Comparison of ENCODE assay signal across 21 cellular contexts in the genomic region with DNA sequence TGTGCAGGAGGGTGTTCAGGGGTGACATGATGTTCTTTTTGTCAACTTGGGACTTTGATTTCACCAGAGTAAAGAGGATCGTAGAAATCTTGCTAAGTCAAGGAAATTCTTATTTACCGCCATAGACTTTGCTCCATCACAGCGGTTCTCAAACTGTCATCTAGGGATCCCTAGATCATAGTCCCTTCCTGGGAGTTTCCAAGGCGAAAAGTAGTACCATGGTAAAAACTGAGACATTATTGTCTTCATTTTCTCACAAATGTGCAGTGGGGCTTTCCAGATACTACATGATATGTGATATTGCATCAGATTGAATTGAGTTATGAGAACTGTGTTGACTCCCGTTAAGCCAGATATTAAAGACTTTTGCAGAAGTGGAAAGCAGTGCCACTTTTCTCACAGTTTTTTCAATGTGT.
A peak's percentile ranks its signal among the peaks of the same experiment; 100 is the strongest.
DNase-seq lines count a peak whose midpoint lies in the region; ATAC-seq, FAIRE-seq and TF ChIP-seq lines count a peak whose summit lies in the region.
"Had no signal": no experiment of that assay in that cellular context is flagged by ENCODE, and none has a peak within 500 bp of the region (broad histone marks: within the 10 kb centered on the region; RNA-seq: fewer than 3 reads in every experiment).

No MANE protein-coding gene starts in this region.

- in situ Hi-C loops in K562 (cut with MboI) (no loop called here), KBM-7 (cut with MboI; ENCODE audit: low pct_unique_long_range_greater_than_20kb, low sequenced_read_pairs) (no loop called here)

- H3K79me2 ChIP-seq in OCI-LY7 (ENCODE audit: insufficient read depth, low read depth, low read length) (peaks cover 51% of the 10 kb centered on the region; the same call in 1 of the 2 replicates), K562 (ENCODE audit: control insufficient read depth, insufficient read depth, low read length) (peaks cover 94% of the 10 kb centered on the region)

- H3K9me3 Mint-ChIP-seq in activated naive CD4-positive, alpha-beta T cell treated with anti-CD3 and anti-CD28 coated beads, Interleukin-2, amount 50 U/mL, for 24 hours = no peaks in the 10 kb centered on the region
- H3K9me3 Mint-ChIP-seq in stimulated activated memory B cell treated with anti-CD40 and anti-IgM and Interleukin-4, amounts not matched to agents 10 μg/mL and 1 μg/mL and 100 μg/mL, for 72 hours = no peaks in the 10 kb centered on the region

- H3K4me1 Mint-ChIP-seq in activated naive CD4-positive, alpha-beta T cell treated with anti-CD3 and anti-CD28 coated beads, Interleukin-2, amount 50 U/mL, for 24 hours = peaks cover 90% of the 10 kb centered on the region
- peaks cover 85% of the 10 kb centered on the region for H3K4me1 Mint-ChIP-seq in stimulated activated memory B cell treated with anti-CD40 and anti-IgM and Interleukin-4, amounts not matched to agents 10 μg/mL and 1 μg/mL and 100 μg/mL, for 72 hours

- H3K4me3 Mint-ChIP-seq in activated naive CD4-positive, alpha-beta T cell treated with anti-CD3 and anti-CD28 coated beads, Interleukin-2, amount 50 U/mL, for 24 hours = no peak overlapping the region
- H3K4me3 Mint-ChIP-seq in stimulated activated memory B cell treated with anti-CD40 and anti-IgM and Interleukin-4, amounts not matched to agents 10 μg/mL and 1 μg/mL and 100 μg/mL, for 72 hours = no peak overlapping the region

- intact Hi-C loops in OCI-LY7 (cut with micrococcal nuclease; ENCODE audit: unreplicated experiment) (loop anchor here (5.0 kb wide), 1 partner anchor 58 kb away; no protein-coding TSS in a partner anchor), K562 (cut with micrococcal nuclease) (loop anchor here (10.0 kb wide), 1 partner anchor 119 kb away; no protein-coding TSS in a partner anchor)

- POLR2A ChIA-PET in OCI-LY7 (lab: Charles Lee) (interaction anchor here (0.6 to 2.6 kb wide), 5 partner anchors 11 to 149 kb away, joined by 5 to 10 read pairs (median 5); no protein-coding TSS in a partner anchor), K562 (lab: Yijun Ruan, JAX) (interaction anchor here (0.6 kb wide), 1 partner anchor 8 kb away, joined by 3 read pairs; no protein-coding TSS in a partner anchor)

- CTCF ChIA-PET in OCI-LY7 (lab: Charles Lee; ENCODE audit: unreplicated experiment) (interaction anchor here (1.1 kb wide), 1 partner anchor 24 kb away, joined by 3 read pairs; no protein-coding TSS in a partner anchor), K562 (lab: Yijun Ruan, JAX; ENCODE audit: low intra/inter-chr PET ratio) (no interaction called here)

- H4K20me1 ChIP-seq in OCI-LY7 (ENCODE audit: insufficient read depth, low read length) = peaks cover 10% of the 10 kb centered on the region; the same call in 1 of the 2 replicates
- H4K20me1 ChIP-seq in K562 (replicated peaks; ENCODE audit: control insufficient read depth, insufficient read depth, low read length) = peaks cover 28% of the 10 kb centered on the region

- H3K9me3 ChIP-seq in OCI-LY7 (ENCODE audit: low read length) = peaks cover 9% of the 10 kb centered on the region
- no peaks in the 10 kb centered on the region for H3K9me3 ChIP-seq in K562 (replicated peaks; ENCODE audit: control insufficient read depth, insufficient read depth, low read depth, low read length)
- H3K9me3 ChIP-seq: Peyer's patch, right atrium auricular region, suprapubic skin had no signal

- H3K27me3 ChIP-seq in K562 (ENCODE audit: control insufficient read depth in 2 of 2, insufficient read depth in 2 of 2, low read length in 2 of 2) = no peaks in the 10 kb centered on the region
- H3K27me3 ChIP-seq: Peyer's patch, right atrium auricular region, suprapubic skin had no signal

- BruUV-seq in OCI-LY7 (replicated peaks; lab: Mats Ljungman, UMichigan) (no TSS peak), K562 (replicated peaks; lab: Mats Ljungman, UMichigan) (no TSS peak)

- no peaks in the 10 kb centered on the region for H3K27me3 Mint-ChIP-seq in activated naive CD4-positive, alpha-beta T cell treated with anti-CD3 and anti-CD28 coated beads, Interleukin-2, amount 50 U/mL, for 24 hours
- H3K27me3 Mint-ChIP-seq in stimulated activated memory B cell treated with anti-CD40 and anti-IgM and Interleukin-4, amounts not matched to agents 10 μg/mL and 1 μg/mL and 100 μg/mL, for 72 hours = no peaks in the 10 kb centered on the region

- H3K4me3 ChIP-seq in OCI-LY7 (ENCODE audit: low read depth, low read length, poor library complexity, severe bottlenecking) (peak overlapping the region; percentile 28), K562 (no peak overlapping the region)
- H3K4me3 ChIP-seq: GM23248, Peyer's patch, right atrium auricular region, suprapubic skin had no signal

- H3K36me3 ChIP-seq in OCI-LY7 (ENCODE audit: insufficient read depth, low read length) (peaks cover 7% of the 10 kb centered on the region), K562 (ENCODE audit: control insufficient read depth, insufficient read depth, low read length) (0 out of 3 replicates have a peak, but pooled peaks cover 5% of the 10 kb centered on the region)
- H3K36me3 ChIP-seq: Peyer's patch, right atrium auricular region, suprapubic skin had no signal

- H3K4me1 ChIP-seq in OCI-LY7 (ENCODE audit: insufficient read depth, low read length, poor library complexity, severe bottlenecking) = peaks cover 61% of the 10 kb centered on the region
- peaks cover 12 to 32% of the 10 kb centered on the region in 2 experiments for H3K4me1 ChIP-seq in K562 (replicated peaks in 1 of 2; ENCODE audit: control insufficient read depth in 2 of 2, insufficient read depth in 2 of 2, low read length in 2 of 2)

- no peak overlapping the region for H3K27ac ChIP-seq in OCI-LY7 (ENCODE audit: low read depth, low read length, poor library complexity, severe bottlenecking)
- H3K27ac ChIP-seq in K562 (ENCODE audit: extremely low read depth, low read depth, low read length) = no peak overlapping the region
- H3K27ac ChIP-seq: GM23248, Peyer's patch, right atrium auricular region, suprapubic skin, VCaP had no signal

- TF ChIP-seq POLR2A in K562 (conservative IDR thresholded peaks at IDR 0.05) = no peak

- ATAC-seq in K562 = no peak
- no peak for ATAC-seq in stimulated activated memory B cell treated with anti-CD40 and anti-IgM and Interleukin-4, amounts not matched to agents 10 μg/mL and 1 μg/mL and 100 μg/mL, for 72 hours

- 91% methylated on average over 5 of the region's 5 CpGs for WGBS in K562 (ENCODE audit: insufficient coverage, low coverage, missing lambda C conversion rate)

- no peak for FAIRE-seq in K562 (lab: Jason Lieb, UNC)
- FAIRE-seq: D721Med, G401.6 had no signal

- no peak for TF ChIP-seq CTCF in OCI-LY7 (conservative IDR thresholded peaks at IDR 0.05; ENCODE audit: low read length)
- no peak for TF ChIP-seq CTCF in K562 (IDR thresholded peaks at IDR 0.05 in 2 of 3, conservative IDR thresholded peaks at IDR 0.05 in 1 of 3; ENCODE audit: insufficient read depth in 2 of 3, low read depth in 1 of 3, low read length in 3 of 3)

- TF ChIP-seq RAD21 in K562 (CRISPR knock-in tag; conservative IDR thresholded peaks at IDR 0.05 in 1 of 2, IDR thresholded peaks at IDR 0.05 in 1 of 2) = no peak

- no peaks in the 10 kb centered on the region for H3K9me2 ChIP-seq in OCI-LY7 (ENCODE audit: insufficient read depth, low read length)

- TF ChIP-seq EP300 in K562 (IDR thresholded peaks at IDR 0.05; ENCODE audit: low read length) = no peak

- no peak overlapping the region for H3K9ac ChIP-seq in K562 (ENCODE audit: insufficient read depth in 1 of 2, low read depth in 2 of 2, low read length in 2 of 2)
- H3K9ac ChIP-seq: GM23248 had no signal

- H2AFZ ChIP-seq in OCI-LY7 (ENCODE audit: low read length) (no peak overlapping the region), K562 (ENCODE audit: low read depth, low read length) (no peak overlapping the region)
- H2AFZ ChIP-seq: GM23248 had no signal

- H3K4me2 ChIP-seq in OCI-LY7 (ENCODE audit: low read length) (peak overlapping the region; percentile 54), K562 (ENCODE audit: insufficient read depth, low read length) (no peak overlapping the region)

- peak overlapping the region; percentile 82 for H3K27ac Mint-ChIP-seq in activated naive CD4-positive, alpha-beta T cell treated with anti-CD3 and anti-CD28 coated beads, Interleukin-2, amount 50 U/mL, for 24 hours
- peak overlapping the region; percentile 55 for H3K27ac Mint-ChIP-seq in stimulated activated memory B cell treated with anti-CD40 and anti-IgM and Interleukin-4, amounts not matched to agents 10 μg/mL and 1 μg/mL and 100 μg/mL, for 72 hours

- no peaks in the 10 kb centered on the region for H3K9me1 ChIP-seq in K562 (ENCODE audit: control insufficient read depth, insufficient read depth, low read length)

- DNase-seq in activated naive CD4-positive, alpha-beta T cell treated with Interleukin-2 at 50 U/mL for 16 hours = no peak
- DNase-seq in OCI-LY7 (ENCODE audit: low spot score) = no peak
- no peak for DNase-seq in K562 (ENCODE audit: extremely low read depth in 1 of 4, low spot score in 3 of 4)
- no peak for DNase-seq in activated gamma-delta T cell (lab: John Stamatoyannopoulos, UW)
- no peak for DNase-seq in NK-92 (lab: John Stamatoyannopoulos, UW; ENCODE audit: unreplicated experiment)
- DNase-seq in KBM-7 = no peak
- DNase-seq: activated CD8-positive, alpha-beta memory T cell treated with anti-CD3 and anti-CD28 coated beads, Interleukin-2, amount 50 U/mL, for 48 hours; amniotic stem cell; central memory CD4-positive, alpha-beta T cell; effector CD8-positive, alpha-beta T cell; GM23248; NCI-H187; NCI-H510A; Peyer's patch had no signal

- H3K36me3 Mint-ChIP-seq in activated naive CD4-positive, alpha-beta T cell treated with anti-CD3 and anti-CD28 coated beads, Interleukin-2, amount 50 U/mL, for 24 hours = peaks cover 5% of the 10 kb centered on the region
- no peaks in the 10 kb centered on the region for H3K36me3 Mint-ChIP-seq in stimulated activated memory B cell treated with anti-CD40 and anti-IgM and Interleukin-4, amounts not matched to agents 10 μg/mL and 1 μg/mL and 100 μg/mL, for 72 hours

TF ChIP-seq in K562, 482 proteins besides CTCF, POLR2A, EP300 and RAD21 (continues in another document):
- TF ChIP-seq, protein P1, sequence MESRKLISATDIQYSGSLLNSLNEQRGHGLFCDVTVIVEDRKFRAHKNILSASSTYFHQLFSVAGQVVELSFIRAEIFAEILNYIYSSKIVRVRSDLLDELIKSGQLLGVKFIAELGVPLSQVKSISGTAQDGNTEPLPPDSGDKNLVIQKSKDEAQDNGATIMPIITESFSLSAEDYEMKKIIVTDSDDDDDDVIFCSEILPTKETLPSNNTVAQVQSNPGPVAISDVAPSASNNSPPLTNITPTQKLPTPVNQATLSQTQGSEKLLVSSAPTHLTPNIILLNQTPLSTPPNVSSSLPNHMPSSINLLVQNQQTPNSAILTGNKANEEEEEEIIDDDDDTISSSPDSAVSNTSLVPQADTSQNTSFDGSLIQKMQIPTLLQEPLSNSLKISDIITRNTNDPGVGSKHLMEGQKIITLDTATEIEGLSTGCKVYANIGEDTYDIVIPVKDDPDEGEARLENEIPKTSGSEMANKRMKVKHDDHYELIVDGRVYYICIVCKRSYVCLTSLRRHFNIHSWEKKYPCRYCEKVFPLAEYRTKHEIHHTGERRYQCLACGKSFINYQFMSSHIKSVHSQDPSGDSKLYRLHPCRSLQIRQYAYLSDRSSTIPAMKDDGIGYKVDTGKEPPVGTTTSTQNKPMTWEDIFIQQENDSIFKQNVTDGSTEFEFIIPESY (CRISPR knock-in tag; IDR thresholded peaks at IDR 0.05) = peak; percentile 91
